ENCODE assay signal across 13 cellular contexts in genomic region chr14:32104803-32105202, GRCh38. TPM values are rescaled to one million over a fixed set of nuclear protein-coding genes. Genes with fewer than 3 reads are reported as not detected.
DNase-seq lines count a peak whose midpoint lies in the region; ATAC-seq and TF ChIP-seq lines count a peak whose summit lies in the region.
"Had no signal": no experiment of that assay in that cellular context is flagged by ENCODE, and none has a peak within 500 bp of the region (broad histone marks: within the 10 kb centered on the region; RNA-seq: fewer than 3 reads in every experiment).

No MANE protein-coding gene starts in this region.

- peaks cover 30% of the 10 kb centered on the region for H3K4me1 Mint-ChIP-seq in activated naive CD4-positive, alpha-beta T cell treated with anti-CD3 and anti-CD28 coated beads, Interleukin-2, amount 10 ng/mL, durations not matched to agents 7 days and 5 days
- H3K4me1 Mint-ChIP-seq in Calu3 (ENCODE audit: low read depth, unreplicated experiment), result peaks cover 2% of the 10 kb centered on the region

- no peak overlapping the region for H3K27ac ChIP-seq in RWPE2 (ENCODE audit: poor library complexity, severe bottlenecking)
- H3K27ac ChIP-seq in neutrophil, result peak overlapping the region; percentile 56

- H3K36me3 Mint-ChIP-seq in activated naive CD4-positive, alpha-beta T cell treated with anti-CD3 and anti-CD28 coated beads, Interleukin-2, amount 10 ng/mL, durations not matched to agents 7 days and 5 days, result peaks cover 11% of the 10 kb centered on the region
- H3K36me3 Mint-ChIP-seq in Calu3 (ENCODE audit: insufficient read depth, unreplicated experiment), result peaks cover 16% of the 10 kb centered on the region

- no TSS peak for BruUV-seq in Calu3 (replicated peaks; lab: Mats Ljungman, UMichigan)

- H3K36me3 ChIP-seq in RWPE2 (ENCODE audit: low read depth) (peaks cover 62% of the 10 kb centered on the region), neutrophil (no peaks in the 10 kb centered on the region)

- no peaks in the 10 kb centered on the region for H3K27me3 Mint-ChIP-seq in activated naive CD4-positive, alpha-beta T cell treated with anti-CD3 and anti-CD28 coated beads, Interleukin-2, amount 10 ng/mL, durations not matched to agents 7 days and 5 days
- no peaks in the 10 kb centered on the region for H3K27me3 Mint-ChIP-seq in Calu3 (ENCODE audit: unreplicated experiment)
- H3K27me3 Mint-ChIP-seq: CD4-positive, alpha-beta T cell; IgD-negative memory B cell had no signal

- DNase-seq in GF-D8 (lab: John Stamatoyannopoulos, UW), result peak; percentile 46
- DNase-seq in RWPE2 (ENCODE audit: low spot score), result no peak
- peak; percentile 5 for DNase-seq in fibroblast of peridontal ligament (ENCODE audit: extremely low read depth)
- no peak for DNase-seq in activated naive CD4-positive, alpha-beta T cell treated with anti-CD3 and anti-CD28 coated beads, Interleukin-2, amount 10 ng/mL, durations not matched to agents 7 days and 5 days
- DNase-seq in stimulated activated CD4-positive, alpha-beta T cell treated with anti-CD3 and anti-CD28 coated beads, Interleukin-12 subunit alpha, Interleukin-12 subunit beta, amount 100 ng/mL, for 4 hours, result no peak
- no peak for DNase-seq in Calu3
- DNase-seq: AML-193; CD4-positive, alpha-beta T cell; DMS79; NCI-H774 had no signal

- ATAC-seq in RWPE2 (ENCODE audit: low read depth), result no peak
- ATAC-seq: Right ventricle myocardium inferior had no signal

- no peaks in the 10 kb centered on the region for H3K9me3 ChIP-seq in RWPE2 (ENCODE audit: severe bottlenecking)
- no peaks in the 10 kb centered on the region for H3K9me3 ChIP-seq in neutrophil

- H3K4me3 Mint-ChIP-seq in activated naive CD4-positive, alpha-beta T cell treated with anti-CD3 and anti-CD28 coated beads, Interleukin-2, amount 10 ng/mL, durations not matched to agents 7 days and 5 days, result no peak overlapping the region
- no peak overlapping the region for H3K4me3 Mint-ChIP-seq in Calu3 (ENCODE audit: low read depth, unreplicated experiment)
- H3K4me3 Mint-ChIP-seq: CD4-positive, alpha-beta T cell; IgD-negative memory B cell had no signal

- H3K27me3 ChIP-seq in RWPE2 (ENCODE audit: insufficient read depth, poor library complexity, severe bottlenecking), result no peaks in the 10 kb centered on the region
- H3K27me3 ChIP-seq in neutrophil, result no peaks in the 10 kb centered on the region

- TF ChIP-seq CTCF in RWPE2 (IDR thresholded peaks at IDR 0.05; ENCODE audit: poor library complexity, severe bottlenecking) (peak; percentile 17), neutrophil (IDR thresholded peaks at IDR 0.05) (no peak), Calu3 (IDR thresholded peaks at IDR 0.05; ENCODE audit: unreplicated experiment) (no peak)

- CTCF ChIA-PET in activated naive CD4-positive, alpha-beta T cell treated with anti-CD3 and anti-CD28 coated beads, Interleukin-2, amount 10 ng/mL, durations not matched to agents 7 days and 5 days (lab: Charles Lee), result no interaction called here
- CTCF ChIA-PET in Calu3 (lab: Charles Lee), result no interaction called here

- H3K4me1 ChIP-seq in RWPE2 (ENCODE audit: insufficient read depth, poor library complexity, severe bottlenecking), result no peaks in the 10 kb centered on the region
- H3K4me1 ChIP-seq in neutrophil (ENCODE audit: control insufficient read depth in 1 of 2, insufficient read depth in 1 of 2, low read depth in 1 of 2, low read length in 1 of 2), result peaks cover 8 to 20% of the 10 kb centered on the region in 2 experiments

- H3K4me3 ChIP-seq in RWPE2 (ENCODE audit: severe bottlenecking), result no peak overlapping the region
- H3K4me3 ChIP-seq in neutrophil (ENCODE audit: low read depth in 1 of 2, low read length in 1 of 2), result no peak overlapping the region

- intact Hi-C loops in Calu3 (cut with micrococcal nuclease; ENCODE audit: unreplicated experiment), result no loop called here

- no peaks in the 10 kb centered on the region for H3K9me3 Mint-ChIP-seq in activated naive CD4-positive, alpha-beta T cell treated with anti-CD3 and anti-CD28 coated beads, Interleukin-2, amount 10 ng/mL, durations not matched to agents 7 days and 5 days
- H3K9me3 Mint-ChIP-seq in Calu3 (ENCODE audit: low read depth, unreplicated experiment), result no peaks in the 10 kb centered on the region
- H3K9me3 Mint-ChIP-seq: CD4-positive, alpha-beta T cell; IgD-negative memory B cell had no signal

- H3K27ac Mint-ChIP-seq in activated naive CD4-positive, alpha-beta T cell treated with anti-CD3 and anti-CD28 coated beads, Interleukin-2, amount 10 ng/mL, durations not matched to agents 7 days and 5 days, result no peak overlapping the region
- no peak overlapping the region for H3K27ac Mint-ChIP-seq in Calu3 (ENCODE audit: unreplicated experiment)

RNA-seq across cellular contexts. Expression of gene ARHGAP5, which starts 27.7 kb away (rescaled TPM):
- total RNA-seq in Calu3 (2022), result 113 and 132 TPM in 2 replicates

Comparison
In these comparisons a context has a peak if more than half of its experiments do, and no peak if none do; other contexts are left out.
1. DNase-seq: peak in GF-D8 (single experiment) and fibroblast of peridontal ligament (single experiment); none in RWPE2 (single experiment), activated naive CD4-positive, alpha-beta T cell treated with anti-CD3 and anti-CD28 coated beads, Interleukin-2, amount 10 ng/mL, durations not matched to agents 7 days and 5 days (single experiment), stimulated activated CD4-positive, alpha-beta T cell treated with anti-CD3 and anti-CD28 coated beads, Interleukin-12 subunit alpha, Interleukin-12 subunit beta, amount 100 ng/mL, for 4 hours (single experiment) and Calu3 (single experiment).